In genomic region chr4:31592293-31592692, GRCh38 we compare ENCODE assay signal across 19 cellular contexts.
DNase-seq lines count a peak whose midpoint lies in the region; ATAC-seq, FAIRE-seq and TF ChIP-seq lines count a peak whose summit lies in the region.
"Had no signal": no experiment of that assay in that cellular context is flagged by ENCODE, and none has a peak within 500 bp of the region (broad histone marks: within the 10 kb centered on the region; RNA-seq: fewer than 3 reads in every experiment).

No MANE protein-coding gene starts in this region.

- H4K20me1 ChIP-seq in PC-3 (ENCODE audit: low read length): no peaks in the 10 kb centered on the region

- POLR2A ChIA-PET in PC-3 (lab: Charles Lee; ENCODE audit: unreplicated experiment): no interaction called here

- TF ChIP-seq EP300 in esophagus muscularis mucosa (IDR thresholded peaks at IDR 0.05): no peak

- TF ChIP-seq POLR2A in breast epithelium (IDR thresholded peaks at IDR 0.05): no peak
- TF ChIP-seq POLR2A in esophagus muscularis mucosa (IDR thresholded peaks at IDR 0.05; ENCODE audit: low read depth): no peak

- H3K4me2 ChIP-seq in PC-3 (ENCODE audit: low read length): peak overlapping the region; percentile 39; the same call in 1 of the 2 replicates

- no TSS peak for BruUV-seq in PC-3 (replicated peaks; lab: Mats Ljungman, UMichigan)

- no peaks in the 10 kb centered on the region for H3K36me3 ChIP-seq in PC-3 (ENCODE audit: low read depth, low read length)
- no peaks in the 10 kb centered on the region for H3K36me3 ChIP-seq in bronchial epithelial cell (ENCODE audit: control insufficient read depth, insufficient read depth, low read length)
- H3K36me3 ChIP-seq in breast epithelium: no peaks in the 10 kb centered on the region
- no peaks in the 10 kb centered on the region for H3K36me3 ChIP-seq in esophagus muscularis mucosa
- H3K36me3 ChIP-seq: BE2C, HAP-1 had no signal

- H3K9me3 ChIP-seq in PC-3 (ENCODE audit: low read length): no peaks in the 10 kb centered on the region
- H3K9me3 ChIP-seq in breast epithelium: no peaks in the 10 kb centered on the region
- no peaks in the 10 kb centered on the region for H3K9me3 ChIP-seq in esophagus muscularis mucosa
- H3K9me3 ChIP-seq: BE2C, Caco-2, HAP-1 had no signal

- H3K27ac ChIP-seq in PC-3 (ENCODE audit: low read length) (no peak overlapping the region), breast epithelium (no peak overlapping the region), esophagus muscularis mucosa (replicated peaks in 1 of 4) (no peak overlapping the region)
- H3K27ac ChIP-seq: GM23248 had no signal

- intact Hi-C loops in PC-3 (cut with micrococcal nuclease): loop anchor here (5.0 kb wide), 1 partner anchor 545 kb away; no protein-coding TSS in a partner anchor
- intact Hi-C loops in breast epithelium (cut with DNase I; ENCODE audit: low total_unique reads): no loop called here
- intact Hi-C loops in esophagus muscularis mucosa (cut with DNase I): no loop called here

- TF ChIP-seq CTCF in PC-3 (conservative IDR thresholded peaks at IDR 0.05; ENCODE audit: low read depth, low read length) (no peak), bronchial epithelial cell (IDR thresholded peaks at IDR 0.05; ENCODE audit: insufficient read depth, low read length, severe bottlenecking) (no peak), breast epithelium (IDR thresholded peaks at IDR 0.05) (no peak), esophagus muscularis mucosa (IDR thresholded peaks at IDR 0.05) (no peak)

- no peaks in the 10 kb centered on the region for H3K79me2 ChIP-seq in PC-3 (ENCODE audit: low read length)

- WGBS in esophagus muscularis mucosa: 37% methylated on average over 2 of the region's 2 CpGs

- no peaks in the 10 kb centered on the region for H3F3A ChIP-seq in PC-3 (ENCODE audit: low read length, unreplicated experiment)

- H2AFZ ChIP-seq in PC-3 (ENCODE audit: low read length): no peak overlapping the region
- H2AFZ ChIP-seq: GM23248 had no signal

- DNase-seq in ELR (ENCODE audit: low read depth) (peak; percentile 24), PC-3 (peak; percentile 57), bronchial epithelial cell (ENCODE audit: low read depth) (peak; percentile 56), kidney tubule cell (ENCODE audit: low spot score) (peak; percentile 4), breast epithelium (ENCODE audit: low spot score in 2 of 2) (no peak), esophagus muscularis mucosa (ENCODE audit: extremely low spot score) (no peak), NCI-H2196 treated with DMSO at 0.1 percent for 48 hours (lab: John Stamatoyannopoulos, UW; ENCODE audit: unreplicated experiment) (no peak), AML-193 (lab: John Stamatoyannopoulos, UW) (no peak)
- DNase-seq: 8988T; BE2C; C1 segment of cervical spinal cord; Caco-2; CD4-positive, alpha-beta T cell; GDM1; GM23248 had no signal

- H3K4me1 ChIP-seq in PC-3 (ENCODE audit: insufficient read depth, low read length) (peaks cover 6% of the 10 kb centered on the region; the same call in 1 of the 2 replicates), breast epithelium (no peaks in the 10 kb centered on the region), esophagus muscularis mucosa (no peaks in the 10 kb centered on the region)
- H3K4me1 ChIP-seq: BE2C, Caco-2, HAP-1 had no signal

- no peaks in the 10 kb centered on the region for H3K27me3 ChIP-seq in PC-3 (ENCODE audit: low read length)
- no peaks in the 10 kb centered on the region for H3K27me3 ChIP-seq in bronchial epithelial cell (ENCODE audit: control insufficient read depth, insufficient read depth, low read length)
- H3K27me3 ChIP-seq in breast epithelium: no peaks in the 10 kb centered on the region
- H3K27me3 ChIP-seq in esophagus muscularis mucosa: no peaks in the 10 kb centered on the region
- H3K27me3 ChIP-seq: BE2C had no signal

- no peak for FAIRE-seq in bronchial epithelial cell (lab: Jason Lieb, UNC)
- FAIRE-seq: D721Med, GM12892, GM18507 had no signal

- CTCF ChIA-PET in PC-3 (lab: Charles Lee): no interaction called here

- H3K4me3 ChIP-seq in PC-3 (ENCODE audit: low read length) (no peak overlapping the region), bronchial epithelial cell (ENCODE audit: low read depth, low read length) (no peak overlapping the region), breast epithelium (no peak overlapping the region), esophagus muscularis mucosa (no peak overlapping the region)
- H3K4me3 ChIP-seq: GM23248, HAP-1 had no signal

- H3K9me2 ChIP-seq in PC-3 (replicated peaks; ENCODE audit: low read length): no peaks in the 10 kb centered on the region

- no peak overlapping the region for H3K9ac ChIP-seq in PC-3 (ENCODE audit: low read length)
- H3K9ac ChIP-seq: GM23248 had no signal

- ATAC-seq in PC-3: peak; percentile 78

Comparison
In these comparisons a context has a peak if more than half of its experiments do, and no peak if none do; other contexts are left out.
1. DNase-seq: peak in ELR (single experiment), PC-3 (single experiment), bronchial epithelial cell (single experiment) and kidney tubule cell (single experiment); none in breast epithelium (0 of 2), esophagus muscularis mucosa (single experiment), NCI-H2196 treated with DMSO at 0.1 percent for 48 hours (single experiment) and AML-193 (0 of 2).